2 cellular contexts compared by ENCODE assay signal in genomic region chr5:21802100-21802499, GRCh38.
TF ChIP-seq lines count a peak whose summit lies in the region.

No MANE protein-coding gene starts in this region.

TF ChIP-seq in GM23338, 12 proteins besides CTCF, POLR2A, EP300 and RAD21 (continued from another document):
- TF ChIP-seq ETS1 (IDR thresholded peaks at IDR 0.05): no peak
- TF ChIP-seq ZNF331 (CRISPR knock-in tag; IDR thresholded peaks at IDR 0.05; ENCODE audit: low read depth): no peak
- TF ChIP-seq EZH2phosphoT487 (IDR thresholded peaks at IDR 0.05; ENCODE audit: unreplicated experiment): no peak
- no peak for TF ChIP-seq JUNB (IDR thresholded peaks at IDR 0.05; ENCODE audit: unreplicated experiment)
- no peak for TF ChIP-seq CREB1 (CRISPR knock-in tag; IDR thresholded peaks at IDR 0.05; ENCODE audit: low read depth)
- TF ChIP-seq EZH2 (IDR thresholded peaks at IDR 0.05; ENCODE audit: low read depth, unreplicated experiment): no peak
- no peak for TF ChIP-seq REST (IDR thresholded peaks at IDR 0.05; ENCODE audit: unreplicated experiment)
- TF ChIP-seq NANOG (IDR thresholded peaks at IDR 0.05; ENCODE audit: borderline replicate concordance): no peak
- TF ChIP-seq ZNF462 (CRISPR knock-in tag; IDR thresholded peaks at IDR 0.05): no peak
- TF ChIP-seq ZNF114 (CRISPR knock-in tag; IDR thresholded peaks at IDR 0.05): no peak

TF ChIP-seq in IMR-90, 13 proteins besides CTCF, POLR2A, EP300 and RAD21 (continued from another document):
- TF ChIP-seq USF2 (IDR thresholded peaks at IDR 0.05; ENCODE audit: low read depth, low read length) (no peak), BHLHE40 (IDR thresholded peaks at IDR 0.05; ENCODE audit: low read depth, low read length) (no peak), CHD1 (IDR thresholded peaks at IDR 0.05; ENCODE audit: low read depth, low read length) (no peak), RFX5 (IDR thresholded peaks at IDR 0.05; ENCODE audit: low read depth, low read length) (no peak)
